ENCODE assay signal across 24 cellular contexts in the genomic region with DNA sequence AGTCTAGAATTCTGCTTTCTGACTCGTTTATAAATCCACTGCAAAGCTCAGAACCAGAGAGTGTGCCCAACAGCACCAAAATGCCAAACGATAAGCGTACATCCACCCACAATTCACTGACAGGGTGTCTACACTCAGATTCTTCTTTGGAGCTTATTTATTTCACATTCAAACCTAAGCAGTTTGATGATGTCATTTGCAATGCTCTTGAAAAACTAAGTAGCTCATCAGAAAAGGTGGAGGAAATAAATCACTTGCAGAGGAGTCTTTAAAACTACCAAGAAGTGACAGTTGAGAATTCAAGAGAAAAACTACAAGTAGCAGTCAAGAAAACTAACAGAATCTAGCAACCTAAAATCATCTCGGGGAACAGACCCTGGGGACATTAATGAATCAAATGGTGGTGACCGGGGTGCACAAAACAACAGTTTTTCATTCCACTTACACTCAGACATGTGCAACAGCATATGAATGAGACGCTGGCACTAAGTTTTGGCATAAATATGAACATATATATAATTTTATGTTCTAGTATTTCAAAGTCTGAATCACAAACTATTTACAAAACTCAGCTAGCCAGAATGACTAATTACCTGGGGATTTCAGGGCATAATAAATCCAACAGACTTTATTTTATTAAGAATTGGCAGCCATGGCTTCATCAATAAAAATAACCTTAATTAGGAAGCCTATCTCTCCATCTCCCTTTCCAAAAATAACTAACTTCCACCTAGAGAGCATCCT.
DNase-seq lines count a peak whose midpoint lies in the region; ATAC-seq and TF ChIP-seq lines count a peak whose summit lies in the region.
"Had no signal": no experiment of that assay in that cellular context is flagged by ENCODE, and none has a peak within 500 bp of the region (broad histone marks: within the 10 kb centered on the region; RNA-seq: fewer than 3 reads in every experiment).

No MANE protein-coding gene starts in this region.

- H3K9me3 ChIP-seq in PC-9 (ENCODE audit: insufficient read depth, low read depth) (peaks cover under 1% of the 10 kb centered on the region; the same call in 1 of the 2 replicates), sigmoid colon (no peaks in the 10 kb centered on the region)
- H3K9me3 ChIP-seq: MG63, testis had no signal

- no TSS peak for BruUV-seq in PC-9 (replicated peaks; lab: Mats Ljungman, UMichigan)

- DNase-seq in PC-9 = no peak
- DNase-seq in fibroblast of gingiva (ENCODE audit: low read depth) = peak; percentile 15
- no peak for DNase-seq in sigmoid colon
- no peak for DNase-seq in NCI-H2171 treated with DMSO at 0.1 percent for 48 hours (lab: John Stamatoyannopoulos, UW)
- DNase-seq: activated CD4-positive, alpha-beta memory T cell treated with anti-CD3 and anti-CD28 coated beads for 36 hours; activated CD4-positive, CD25-positive, alpha-beta regulatory T cell treated with anti-CD3 and anti-CD28 coated beads, Interleukin-2, amount 50 U/mL, for 72 hours; activated naive CD4-positive, alpha-beta T cell treated with Interleukin-2 at 50 U/mL for 16 hours; DMS153; KG1; MG63; natural killer cell; NCI-H1105; NCI-H187 treated with DMSO at 0.1 percent for 48 hours; NCI-H524; NK-92 treated with Interleukin-12 subunit alpha and Interleukin-12 subunit beta, amount 100 ng/mL, for 24 hours; stimulated activated naive CD4-positive, alpha-beta T cell; testis had no signal

- peak overlapping the region; percentile 17; the same call in 1 of the 2 replicates for H3K4me3 ChIP-seq in ACC112 (ENCODE audit: low read depth, low read length)
- H3K4me3 ChIP-seq in PC-9 = no peak overlapping the region
- no peak overlapping the region for H3K4me3 ChIP-seq in sigmoid colon
- H3K4me3 ChIP-seq: GM12878, MG63, skin epidermis, testis had no signal

- H3K27me3 ChIP-seq in ACC112 (ENCODE audit: insufficient read depth, low read length) (no peaks in the 10 kb centered on the region), PC-9 (ENCODE audit: insufficient read depth, low read depth) (0 out of 2 replicates have a peak, but pooled peaks cover 3% of the 10 kb centered on the region), sigmoid colon (no peaks in the 10 kb centered on the region)
- H3K27me3 ChIP-seq: MG63, testis had no signal

- H3K4me2 ChIP-seq in PC-9 = peak overlapping the region; percentile 30; the same call in 1 of the 2 replicates

- H2AFZ ChIP-seq in ACC112 (ENCODE audit: low read length, unreplicated experiment) (no peak overlapping the region), PC-9 (no peak overlapping the region)

- TF ChIP-seq EP300 in sigmoid colon (IDR thresholded peaks at IDR 0.05) = no peak

- 88 to 92% methylated on average over 6 of the region's 6 CpGs for whole genome bisulfite sequencing in sigmoid colon, 2 donors

- H3K36me3 ChIP-seq in ACC112 (ENCODE audit: insufficient read depth, low read length) (no peaks in the 10 kb centered on the region), PC-9 (ENCODE audit: low read depth) (no peaks in the 10 kb centered on the region), sigmoid colon (peaks cover 0 to 3% (median 0%) of the 10 kb centered on the region in 4 donors)

- CTCF ChIA-PET in PC-9 (lab: Charles Lee) = no interaction called here

- TF ChIP-seq CTCF in PC-9 (conservative IDR thresholded peaks at IDR 0.05) (no peak), sigmoid colon (IDR thresholded peaks at IDR 0.05) (no peak)

- TF ChIP-seq POLR2A in sigmoid colon (IDR thresholded peaks at IDR 0.05) = no peak

- H3K9me2 ChIP-seq in PC-9 (ENCODE audit: insufficient read depth) = no peaks in the 10 kb centered on the region

- no peak for ATAC-seq in GM21529 (IDR thresholded peaks at IDR 0.05; ENCODE audit: unreplicated experiment)
- ATAC-seq in GM18907 (IDR thresholded peaks at IDR 0.05; ENCODE audit: unreplicated experiment) = no peak
- ATAC-seq: GM12878, natural killer cell, Panc1 had no signal

- POLR2A ChIA-PET in PC-9 (lab: Charles Lee; ENCODE audit: unreplicated experiment) = no interaction called here

- no peaks in the 10 kb centered on the region for H4K20me1 ChIP-seq in PC-9 (ENCODE audit: insufficient read depth)

- peaks cover 8% of the 10 kb centered on the region for H3F3A ChIP-seq in PC-9 (ENCODE audit: insufficient read depth, low read depth)

- intact Hi-C loops in PC-9 (cut with micrococcal nuclease; ENCODE audit: unreplicated experiment) = no loop called here
- intact Hi-C loops in sigmoid colon (cut with DNase I) = loop anchor here (5.0 kb wide), 2 partner anchors 62 to 117 kb away; no protein-coding TSS in a partner anchor

- H3K27ac ChIP-seq in ACC112 (ENCODE audit: low read depth, low read length) (peak overlapping the region; percentile 67), PC-9 (peak overlapping the region; percentile 58), sigmoid colon (peak overlapping the region in 3 of 4 donors; percentile 2 to 83 (median 79))
- H3K27ac ChIP-seq: HL-60, skin epidermis, testis had no signal

- H3K79me2 ChIP-seq in ACC112 (ENCODE audit: control insufficient read depth, insufficient read depth, low read length, unreplicated experiment) = no peaks in the 10 kb centered on the region
- no peaks in the 10 kb centered on the region for H3K79me2 ChIP-seq in PC-9 (ENCODE audit: low read depth)

- H3K4me1 ChIP-seq in ACC112 (ENCODE audit: control insufficient read depth, insufficient read depth, low read length, unreplicated experiment) = peaks cover 10% of the 10 kb centered on the region
- peaks cover 18% of the 10 kb centered on the region for H3K4me1 ChIP-seq in PC-9 (replicated peaks; ENCODE audit: insufficient read depth)
- H3K4me1 ChIP-seq in sigmoid colon = peaks cover 3 to 38% (median 31%) of the 10 kb centered on the region in 4 donors
- H3K4me1 ChIP-seq: testis had no signal
